8 cellular contexts compared by ENCODE assay signal in genomic region chr11:63682045-63682915, GRCh38. TPM values are rescaled to one million over a fixed set of nuclear protein-coding genes. Genes with fewer than 3 reads are reported as not detected.
A peak's percentile ranks its signal among the peaks of the same experiment; 100 is the strongest.
DNase-seq lines count a peak whose midpoint lies in the region; ATAC-seq, FAIRE-seq and TF ChIP-seq lines count a peak whose summit lies in the region.

No MANE protein-coding gene starts in this region.

- no peak for TF ChIP-seq CTCF in H1 (IDR thresholded peaks at IDR 0.05; ENCODE audit: control extremely low read depth in 1 of 3, insufficient read depth in 1 of 3, low read depth in 1 of 3, low read length in 3 of 3)
- peak; percentile 29 for TF ChIP-seq CTCF in mesothelial cell of epicardium (IDR thresholded peaks at IDR 0.05; ENCODE audit: unreplicated experiment)
- TF ChIP-seq CTCF in thoracic aorta (IDR thresholded peaks at IDR 0.05): no peak

- DNase-seq in NCI-H446 (lab: John Stamatoyannopoulos, UW) (peak; percentile 47 to 55), NCI-H446 treated with DMSO at 0.1 percent for 48 hours (lab: John Stamatoyannopoulos, UW) (no peak), H1 (ENCODE audit: low read depth in 1 of 2, low spot score in 2 of 2) (peak in 1 of 2 experiments; percentile 56), mesothelial cell of epicardium (ENCODE audit: low spot score in 2 of 2, unreplicated experiment in 2 of 2) (no peak), thoracic aorta (ENCODE audit: low spot score) (no peak)

- no peak overlapping the region for H2BK120ac ChIP-seq in H1 (replicated peaks; ENCODE audit: low read depth, low read length)

- H3K27me3 ChIP-seq in HUES64 (ENCODE audit: insufficient read depth, low read length): no peaks in the 10 kb centered on the region
- H3K27me3 ChIP-seq in H1 (replicated peaks in 1 of 4; ENCODE audit: control insufficient read depth in 3 of 4, extremely low read depth in 1 of 4, insufficient read depth in 3 of 4, low read length in 3 of 4): no peaks in the 10 kb centered on the region
- no peaks in the 10 kb centered on the region for H3K27me3 ChIP-seq in thoracic aorta (replicated peaks; ENCODE audit: insufficient read depth)

- H3K27ac ChIP-seq in HUES64 (ENCODE audit: low read depth, low read length) (peak overlapping the region; percentile 82), H1 (ENCODE audit: low read depth, low read length) (peak overlapping the region; percentile 68), thoracic aorta (peak overlapping the region; percentile 95)

- no peaks in the 10 kb centered on the region for H3K9me3 Mint-ChIP-seq in mesothelial cell of epicardium

- POLR2A ChIA-PET in H1 (lab: Charles Lee; ENCODE audit: partially characterized antibody): interaction anchor here (0.5 to 4.6 kb wide), 24 partner anchors 8 to 1113 kb away, joined by 3 to 58 read pairs (median 6); partner anchors contain the start of genes ATL3 and OTUB1

- H3K56ac ChIP-seq in H1 (replicated peaks; ENCODE audit: insufficient read length, low read depth, low read length): peak overlapping the region; percentile 42

- no peak overlapping the region for H3K14ac ChIP-seq in H1 (ENCODE audit: insufficient read length)

- H3K4me1 ChIP-seq in HUES64 (ENCODE audit: insufficient read depth, low read length) (peaks cover 21% of the 10 kb centered on the region), H1 (replicated peaks in 1 of 4; ENCODE audit: control insufficient read depth in 3 of 4, insufficient read depth in 4 of 4, low read length in 3 of 4) (peaks cover 0 to 10% (median 6%) of the 10 kb centered on the region in 4 experiments; a peak in 5 of 7 replicates), thoracic aorta (ENCODE audit: control insufficient read depth in 1 of 2, low read depth in 2 of 2) (peaks cover 4 to 43% of the 10 kb centered on the region in 2 donors)

- H3K4me3 ChIP-seq in HUES64 (ENCODE audit: low read length) (peak overlapping the region; percentile 79), H1 (ENCODE audit: extremely low read depth in 1 of 4, insufficient read depth in 2 of 4, low read depth in 3 of 4, low read length in 4 of 4) (peak overlapping the region; percentile 71 to 94 (median 89)), thoracic aorta (peak overlapping the region; percentile 99)

- H3K18ac ChIP-seq in H1 (ENCODE audit: extremely low read depth, low read length): peak overlapping the region; percentile 84

- H2BK15ac ChIP-seq in H1 (ENCODE audit: low read length): peak overlapping the region; percentile 46; the same call in 1 of the 2 replicates

- no peak overlapping the region for H2AFZ ChIP-seq in H1 (ENCODE audit: low read length)

- peaks cover 34% of the 10 kb centered on the region for H3K4me1 Mint-ChIP-seq in mesothelial cell of epicardium

- H3K9me3 ChIP-seq in HUES64 (ENCODE audit: insufficient read depth, low read depth, low read length) (no peaks in the 10 kb centered on the region), H1 (ENCODE audit: insufficient read depth in 2 of 2, low read depth in 1 of 2, low read length in 1 of 2) (no peaks in the 10 kb centered on the region), thoracic aorta (no peaks in the 10 kb centered on the region)

- peak overlapping the region; percentile 63 for H3K9ac ChIP-seq in HUES64 (ENCODE audit: low read depth, low read length)
- H3K9ac ChIP-seq in H1 (replicated peaks in 1 of 4; ENCODE audit: extremely low read depth in 1 of 4, low read depth in 3 of 4, low read length in 3 of 4): peak overlapping the region; percentile 67 to 82 (median 72)

- peak overlapping the region; percentile 90 for H3K27ac Mint-ChIP-seq in mesothelial cell of epicardium

- TF ChIP-seq RAD21 in H1 (IDR thresholded peaks at IDR 0.05 in 1 of 2, conservative IDR thresholded peaks at IDR 0.05 in 1 of 2; ENCODE audit: low read depth in 2 of 2, low read length in 2 of 2): no peak

- H3K4me3 Mint-ChIP-seq in mesothelial cell of epicardium: peak overlapping the region; percentile 85

- no peaks in the 10 kb centered on the region for H3K27me3 Mint-ChIP-seq in mesothelial cell of epicardium (ENCODE audit: low read depth)

- no peak overlapping the region for H2BK20ac ChIP-seq in H1 (ENCODE audit: low read length)

- H4K5ac ChIP-seq in H1 (ENCODE audit: insufficient read length, low read depth, low read length): no peak overlapping the region

- FAIRE-seq in H1 (lab: Jason Lieb, UNC): no peak

- peak overlapping the region; percentile 72 to 89 for H3K4me2 ChIP-seq in H1 (ENCODE audit: insufficient read depth in 1 of 2, low read depth in 2 of 2, low read length in 2 of 2)

- H3K23ac ChIP-seq in H1 (ENCODE audit: insufficient read length): no peak overlapping the region

- WGBS in HUES64: under 1% methylated on average over 17 of the region's 17 CpGs
- 2% methylated on average over 17 of the region's 17 CpGs; no CpG with 5 or more reads in 1 of the 2 experiments for WGBS in H1 (ENCODE audit: extremely low coverage in 1 of 2, insufficient coverage in 1 of 2, insufficient read length in 1 of 2, insufficient replicate concordance in 2 of 2, low coverage in 1 of 2, low lambda C conversion rate in 2 of 2, missing lambda C conversion rate in 1 of 2), 2 experiments

- CTCF ChIA-PET in H1 (lab: Charles Lee; ENCODE audit: partially characterized antibody): interaction anchor here (0.6 to 2.3 kb wide), 14 partner anchors 9 to 792 kb away, joined by 3 to 7 read pairs (median 3); partner anchors contain the start of gene ATL3

- H3K23me2 ChIP-seq in H1 (ENCODE audit: low read depth, low read length): peaks cover 10% of the 10 kb centered on the region

- peaks cover 9 to 55% of the 10 kb centered on the region in 2 experiments; a peak in 3 of 4 replicates for H3K79me2 ChIP-seq in H1 (ENCODE audit: control insufficient read depth in 1 of 2, insufficient read depth in 2 of 2, low read length in 2 of 2)

- no peaks in the 10 kb centered on the region for H3K36me3 Mint-ChIP-seq in mesothelial cell of epicardium

- H4K20me1 ChIP-seq in H1 (replicated peaks in 1 of 2; ENCODE audit: control insufficient read depth in 1 of 2, insufficient read depth in 2 of 2, low read length in 2 of 2): peaks cover 3 to 5% of the 10 kb centered on the region in 2 experiments

- TF ChIP-seq POLR2A in H1 (IDR thresholded peaks at IDR 0.05; ENCODE audit: control extremely low read depth in 1 of 2, low read depth in 2 of 2, low read length in 2 of 2): no peak; a peak in 1 of 3 replicates

- H2BK12ac ChIP-seq in H1 (ENCODE audit: low read depth, low read length): no peak overlapping the region

- H2AK5ac ChIP-seq in H1 (ENCODE audit: low read depth, low read length): no peak overlapping the region

- no peak for TF ChIP-seq EP300 in H1 (IDR thresholded peaks at IDR 0.05; ENCODE audit: borderline replicate concordance in 1 of 2, low read depth in 2 of 2, low read length in 2 of 2)

- H3K4ac ChIP-seq in H1 (replicated peaks; ENCODE audit: insufficient read length, low read depth, low read length): peak overlapping the region; percentile 57

- no peak overlapping the region for H4K8ac ChIP-seq in H1 (ENCODE audit: extremely low read depth, insufficient read depth, low read length)

- H3K36me3 ChIP-seq in HUES64 (ENCODE audit: insufficient read depth, low read length) (no peaks in the 10 kb centered on the region), H1 (ENCODE audit: control insufficient read depth in 2 of 4, insufficient read depth in 4 of 4, low read length in 3 of 4) (no peaks in the 10 kb centered on the region; a peak in 1 of 8 replicates), thoracic aorta (no peaks in the 10 kb centered on the region)

- no peaks in the 10 kb centered on the region for H3K79me1 ChIP-seq in H1 (ENCODE audit: low read depth, low read length)

- no peak overlapping the region for H4K91ac ChIP-seq in H1 (replicated peaks; ENCODE audit: insufficient read length, low read length)

- peak overlapping the region; percentile 87; the same call in 1 of the 2 replicates for H2BK5ac ChIP-seq in H1 (ENCODE audit: low read depth, low read length)

- peak; percentile 52 for ATAC-seq in SK-N-SH treated with all-trans-retinoic acid at 6 μM for 48 hours
- no peak for ATAC-seq in thoracic aorta (ENCODE audit: insufficient number of reproducible peaks, low FRiP score, low read depth)
- ATAC-seq in GM19397 (IDR thresholded peaks at IDR 0.05; ENCODE audit: unreplicated experiment): no peak

TF ChIP-seq in H1, 55 proteins besides CTCF, POLR2A, EP300 and RAD21 (continues in another document):
- TF ChIP-seq SP1 (IDR thresholded peaks at IDR 0.05; ENCODE audit: low read depth, low read length): 0 out of 2 replicates have a peak, but pooled peaks have one; percentile 25
- peak; percentile 63 for TF ChIP-seq TBP (IDR thresholded peaks at IDR 0.05; ENCODE audit: low read depth, low read length)
- TF ChIP-seq TEAD4 (IDR thresholded peaks at IDR 0.05; ENCODE audit: low read depth, low read length): no peak
- no peak for TF ChIP-seq NRF1 (IDR thresholded peaks at IDR 0.05; ENCODE audit: low read depth, low read length)
- TF ChIP-seq SIN3A (conservative IDR thresholded peaks at IDR 0.05 in 1 of 2, IDR thresholded peaks at IDR 0.05 in 1 of 2; ENCODE audit: low read depth in 1 of 2, low read length in 2 of 2): 0 out of 4 replicates have a peak, but pooled peaks of 1 of the 2 experiments have one; percentile 33

RNA-seq across cellular contexts. Expression of gene RTN3, which starts 1.0 kb away (rescaled TPM):
- polyA plus RNA-seq in HUES64 (2013, experiment 1 of 2): 144 TPM
- polyA plus RNA-seq in HUES64 (2013, experiment 2 of 2): 163 TPM
- total RNA-seq in H1 (2021; fragmentation: NEBNext Ultra II Directional; extraction: Animal tissue kit (Norgen Biotek cat#: 25700)): 198 and 203 TPM in 2 replicates
- polyA plus RNA-seq in H1 (2011; rRNA removed): 160 and 162 TPM in 2 replicates
- 108 TPM for polyA plus RNA-seq in H1 (2011; cell fraction: cytosol; rRNA removed)
- 115 TPM for polyA plus RNA-seq in H1 (2011; cell fraction: nucleus; rRNA removed)
- polyA plus RNA-seq in H1 (2012, experiment 1 of 2): 142 to 169 TPM (median 158 TPM) in 4 replicates
- 141 TPM for polyA plus RNA-seq in H1 (2012, experiment 2 of 2)
- 325 TPM for polyA plus RNA-seq in H1 (2013, experiment 1 of 2)
- 380 TPM for polyA plus RNA-seq in H1 (2013, experiment 2 of 2)
- polyA minus RNA-seq in H1 (2011; rRNA and poly(A)+ RNA removed): 167 and 189 TPM in 2 replicates
- 178 TPM for polyA minus RNA-seq in H1 (2011; cell fraction: cytosol; rRNA and poly(A)+ RNA removed)
- 83.7 TPM for polyA minus RNA-seq in H1 (2011; cell fraction: nucleus; rRNA and poly(A)+ RNA removed)
- total RNA-seq in mesothelial cell of epicardium: 92.4 to 93.5 TPM (median 93.2 TPM) in 3 replicates
- 10 to 100 TPM; 75.1 to 91.1 TPM for total RNA-seq in thoracic aorta

RNA-seq across cellular contexts. Expression of gene ATL3, which starts 11.1 kb away (rescaled TPM):
- 8.0 TPM for polyA plus RNA-seq in HUES64 (2013, experiment 1 of 2)
- polyA plus RNA-seq in HUES64 (2013, experiment 2 of 2): 9.8 TPM
- total RNA-seq in H1 (2021; fragmentation: NEBNext Ultra II Directional; extraction: Animal tissue kit (Norgen Biotek cat#: 25700)): 22.2 and 24.5 TPM in 2 replicates
- polyA plus RNA-seq in H1 (2011; rRNA removed): 6.1 and 7.8 TPM in 2 replicates
- polyA plus RNA-seq in H1 (2011; cell fraction: cytosol; rRNA removed): 6.6 TPM
- polyA plus RNA-seq in H1 (2011; cell fraction: nucleus; rRNA removed): 4.3 TPM
- 7.5 to 9.7 TPM (median 8.4 TPM) in 4 replicates for polyA plus RNA-seq in H1 (2012, experiment 1 of 2)
- polyA plus RNA-seq in H1 (2012, experiment 2 of 2): 5.2 TPM
- polyA plus RNA-seq in H1 (2013, experiment 1 of 2): 9.3 TPM
- 10.2 TPM for polyA plus RNA-seq in H1 (2013, experiment 2 of 2)
- 16.2 and 20.4 TPM in 2 replicates for polyA minus RNA-seq in H1 (2011; rRNA and poly(A)+ RNA removed)
- polyA minus RNA-seq in H1 (2011; cell fraction: cytosol; rRNA and poly(A)+ RNA removed): 10.1 TPM
- polyA minus RNA-seq in H1 (2011; cell fraction: nucleus; rRNA and poly(A)+ RNA removed): 9.7 TPM
- total RNA-seq in mesothelial cell of epicardium: 19.6 to 21.6 TPM (median 20.0 TPM) in 3 replicates
- 100 to 1,000 TPM; 188 to 192 TPM for total RNA-seq in thoracic aorta

Comparison
In these comparisons a context has a peak if more than half of its experiments do, and no peak if none do; other contexts are left out.
1. DNase-seq: peak in NCI-H446 (2 of 2); none in NCI-H446 treated with DMSO at 0.1 percent for 48 hours (single experiment), mesothelial cell of epicardium (0 of 2) and thoracic aorta (single experiment).
2. Peak in every context shown above with its lines, with median percentiles within 50 percentile points of each other: H3K27ac ChIP-seq and H3K4me3 ChIP-seq.